1 cellular context compared by ENCODE assay signal in the genomic region with DNA sequence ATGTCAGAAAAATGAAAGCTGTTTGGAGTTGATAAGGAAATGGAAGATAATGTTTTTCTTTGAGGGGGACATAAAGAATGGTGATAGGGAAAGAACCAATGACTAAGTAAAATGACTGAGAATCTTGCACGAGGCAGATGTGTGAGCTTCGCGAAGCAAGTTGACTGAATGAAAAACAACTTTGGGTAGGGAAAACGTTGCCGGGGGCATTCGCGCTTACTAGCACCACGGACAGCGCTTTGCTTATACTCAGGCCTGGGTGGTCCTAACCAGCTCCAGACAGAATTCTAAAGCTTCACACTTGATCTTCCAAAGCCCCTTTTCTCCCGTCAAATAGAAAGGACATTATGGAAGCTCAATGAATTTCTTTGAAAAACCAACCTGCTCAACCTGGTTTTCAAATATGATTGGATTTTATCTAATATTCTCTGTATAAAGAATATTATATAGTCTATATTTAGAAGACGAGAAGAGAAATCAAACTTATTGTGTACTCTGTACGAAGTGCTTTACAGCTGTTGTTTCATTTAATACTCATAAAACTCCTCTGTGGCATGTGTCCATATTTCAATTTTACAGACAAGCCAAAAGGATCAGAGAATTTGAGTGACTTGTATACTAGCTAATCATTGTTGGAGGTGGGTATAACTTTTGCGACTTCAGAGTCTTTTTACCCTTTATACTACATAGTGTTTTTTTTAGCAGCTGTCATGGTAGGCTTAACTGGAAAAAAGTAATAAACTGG.
A peak's percentile ranks its signal among the peaks of the same experiment; 100 is the strongest.
TF ChIP-seq lines count a peak whose summit lies in the region.

No MANE protein-coding gene starts in this region.

TF ChIP-seq in HepG2, 621 proteins besides CTCF, POLR2A, EP300 and RAD21 (continued from another document):
- TF ChIP-seq ZSCAN9 (CRISPR knock-in tag; IDR thresholded peaks at IDR 0.05; ENCODE audit: borderline replicate concordance) (0 out of 2 replicates have a peak, but pooled peaks have one; percentile 62), EHMT2 (IDR thresholded peaks at IDR 0.05; ENCODE audit: borderline replicate concordance, low read depth, low read length) (peak; percentile 94), ZNF709 (CRISPR knock-in tag; IDR thresholded peaks at IDR 0.05) (no peak), CEBPB (IDR thresholded peaks at IDR 0.05; ENCODE audit: borderline replicate concordance, low read depth, low read length) (no peak), FOXJ3 (CRISPR knock-in tag; IDR thresholded peaks at IDR 0.05; ENCODE audit: borderline replicate concordance) (no peak), ZNF253 (CRISPR knock-in tag; IDR thresholded peaks at IDR 0.05; ENCODE audit: borderline replicate concordance) (no peak), RARA (CRISPR knock-in tag; IDR thresholded peaks at IDR 0.05) (peak; percentile 32; the same call in 1 of the 2 replicates), RXRA (CRISPR knock-in tag; IDR thresholded peaks at IDR 0.05) (no peak), ZNF350 (CRISPR knock-in tag; IDR thresholded peaks at IDR 0.05; ENCODE audit: borderline replicate concordance, low read depth) (no peak), STAT5B (CRISPR knock-in tag; IDR thresholded peaks at IDR 0.05) (no peak), MTA3 (CRISPR knock-in tag; IDR thresholded peaks at IDR 0.05) (no peak), ATM (IDR thresholded peaks at IDR 0.05; ENCODE audit: borderline replicate concordance) (no peak), TGIF2 (CRISPR knock-in tag; IDR thresholded peaks at IDR 0.05) (peak; percentile 50; the same call in 1 of the 2 replicates), ZNF207 (IDR thresholded peaks at IDR 0.05; ENCODE audit: borderline replicate concordance) (no peak), MBD4 (IDR thresholded peaks at IDR 0.05; ENCODE audit: borderline replicate concordance, low read length) (no peak), SRF (IDR thresholded peaks at IDR 0.05; ENCODE audit: low read depth, low read length) (no peak), SALL1 (CRISPR knock-in tag; IDR thresholded peaks at IDR 0.05) (peak; percentile 47; the same call in 1 of the 2 replicates)
- TF ChIP-seq, protein P1, sequence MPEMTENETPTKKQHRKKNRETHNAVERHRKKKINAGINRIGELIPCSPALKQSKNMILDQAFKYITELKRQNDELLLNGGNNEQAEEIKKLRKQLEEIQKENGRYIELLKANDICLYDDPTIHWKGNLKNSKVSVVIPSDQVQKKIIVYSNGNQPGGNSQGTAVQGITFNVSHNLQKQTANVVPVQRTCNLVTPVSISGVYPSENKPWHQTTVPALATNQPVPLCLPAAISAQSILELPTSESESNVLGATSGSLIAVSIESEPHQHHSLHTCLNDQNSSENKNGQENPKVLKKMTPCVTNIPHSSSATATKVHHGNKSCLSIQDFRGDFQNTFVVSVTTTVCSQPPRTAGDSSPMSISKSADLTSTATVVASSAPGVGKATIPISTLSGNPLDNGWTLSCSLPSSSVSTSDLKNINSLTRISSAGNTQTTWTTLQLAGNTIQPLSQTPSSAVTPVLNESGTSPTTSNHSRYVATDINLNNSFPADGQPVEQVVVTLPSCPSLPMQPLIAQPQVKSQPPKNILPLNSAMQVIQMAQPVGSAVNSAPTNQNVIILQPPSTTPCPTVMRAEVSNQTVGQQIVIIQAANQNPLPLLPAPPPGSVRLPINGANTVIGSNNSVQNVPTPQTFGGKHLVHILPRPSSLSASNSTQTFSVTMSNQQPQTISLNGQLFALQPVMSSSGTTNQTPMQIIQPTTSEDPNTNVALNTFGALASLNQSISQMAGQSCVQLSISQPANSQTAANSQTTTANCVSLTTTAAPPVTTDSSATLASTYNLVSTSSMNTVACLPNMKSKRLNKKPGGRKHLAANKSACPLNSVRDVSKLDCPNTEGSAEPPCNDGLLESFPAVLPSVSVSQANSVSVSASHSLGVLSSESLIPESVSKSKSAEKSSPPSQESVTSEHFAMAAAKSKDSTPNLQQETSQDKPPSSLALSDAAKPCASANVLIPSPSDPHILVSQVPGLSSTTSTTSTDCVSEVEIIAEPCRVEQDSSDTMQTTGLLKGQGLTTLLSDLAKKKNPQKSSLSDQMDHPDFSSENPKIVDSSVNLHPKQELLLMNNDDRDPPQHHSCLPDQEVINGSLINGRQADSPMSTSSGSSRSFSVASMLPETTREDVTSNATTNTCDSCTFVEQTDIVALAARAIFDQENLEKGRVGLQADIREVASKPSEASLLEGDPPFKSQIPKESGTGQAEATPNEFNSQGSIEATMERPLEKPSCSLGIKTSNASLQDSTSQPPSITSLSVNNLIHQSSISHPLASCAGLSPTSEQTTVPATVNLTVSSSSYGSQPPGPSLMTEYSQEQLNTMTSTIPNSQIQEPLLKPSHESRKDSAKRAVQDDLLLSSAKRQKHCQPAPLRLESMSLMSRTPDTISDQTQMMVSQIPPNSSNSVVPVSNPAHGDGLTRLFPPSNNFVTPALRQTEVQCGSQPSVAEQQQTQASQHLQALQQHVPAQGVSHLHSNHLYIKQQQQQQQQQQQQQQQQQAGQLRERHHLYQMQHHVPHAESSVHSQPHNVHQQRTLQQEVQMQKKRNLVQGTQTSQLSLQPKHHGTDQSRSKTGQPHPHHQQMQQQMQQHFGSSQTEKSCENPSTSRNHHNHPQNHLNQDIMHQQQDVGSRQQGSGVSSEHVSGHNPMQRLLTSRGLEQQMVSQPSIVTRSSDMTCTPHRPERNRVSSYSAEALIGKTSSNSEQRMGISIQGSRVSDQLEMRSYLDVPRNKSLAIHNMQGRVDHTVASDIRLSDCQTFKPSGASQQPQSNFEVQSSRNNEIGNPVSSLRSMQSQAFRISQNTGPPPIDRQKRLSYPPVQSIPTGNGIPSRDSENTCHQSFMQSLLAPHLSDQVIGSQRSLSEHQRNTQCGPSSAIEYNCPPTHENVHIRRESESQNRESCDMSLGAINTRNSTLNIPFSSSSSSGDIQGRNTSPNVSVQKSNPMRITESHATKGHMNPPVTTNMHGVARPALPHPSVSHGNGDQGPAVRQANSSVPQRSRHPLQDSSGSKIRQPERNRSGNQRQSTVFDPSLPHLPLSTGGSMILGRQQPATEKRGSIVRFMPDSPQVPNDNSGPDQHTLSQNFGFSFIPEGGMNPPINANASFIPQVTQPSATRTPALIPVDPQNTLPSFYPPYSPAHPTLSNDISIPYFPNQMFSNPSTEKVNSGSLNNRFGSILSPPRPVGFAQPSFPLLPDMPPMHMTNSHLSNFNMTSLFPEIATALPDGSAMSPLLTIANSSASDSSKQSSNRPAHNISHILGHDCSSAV (CRISPR knock-in tag; IDR thresholded peaks at IDR 0.05; ENCODE audit: borderline replicate concordance): no peak
- TF ChIP-seq, protein P2, sequence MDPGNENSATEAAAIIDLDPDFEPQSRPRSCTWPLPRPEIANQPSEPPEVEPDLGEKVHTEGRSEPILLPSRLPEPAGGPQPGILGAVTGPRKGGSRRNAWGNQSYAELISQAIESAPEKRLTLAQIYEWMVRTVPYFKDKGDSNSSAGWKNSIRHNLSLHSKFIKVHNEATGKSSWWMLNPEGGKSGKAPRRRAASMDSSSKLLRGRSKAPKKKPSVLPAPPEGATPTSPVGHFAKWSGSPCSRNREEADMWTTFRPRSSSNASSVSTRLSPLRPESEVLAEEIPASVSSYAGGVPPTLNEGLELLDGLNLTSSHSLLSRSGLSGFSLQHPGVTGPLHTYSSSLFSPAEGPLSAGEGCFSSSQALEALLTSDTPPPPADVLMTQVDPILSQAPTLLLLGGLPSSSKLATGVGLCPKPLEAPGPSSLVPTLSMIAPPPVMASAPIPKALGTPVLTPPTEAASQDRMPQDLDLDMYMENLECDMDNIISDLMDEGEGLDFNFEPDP (CRISPR knock-in tag; conservative IDR thresholded peaks at IDR 0.05): no peak
- TF ChIP-seq, protein P3, sequence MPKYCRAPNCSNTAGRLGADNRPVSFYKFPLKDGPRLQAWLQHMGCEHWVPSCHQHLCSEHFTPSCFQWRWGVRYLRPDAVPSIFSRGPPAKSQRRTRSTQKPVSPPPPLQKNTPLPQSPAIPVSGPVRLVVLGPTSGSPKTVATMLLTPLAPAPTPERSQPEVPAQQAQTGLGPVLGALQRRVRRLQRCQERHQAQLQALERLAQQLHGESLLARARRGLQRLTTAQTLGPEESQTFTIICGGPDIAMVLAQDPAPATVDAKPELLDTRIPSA (CRISPR knock-in tag; IDR thresholded peaks at IDR 0.05; ENCODE audit: borderline replicate concordance): no peak
